ENCODE assay signal across 1 cellular context in genomic region chr1:41161851-41162250, GRCh38.
TF ChIP-seq lines count a peak whose summit lies in the region.

No MANE protein-coding gene starts in this region.

TF ChIP-seq in HEK293, 187 proteins besides CTCF, POLR2A, EP300 and RAD21 (continued from another document):
- no peak for TF ChIP-seq ZNF530 (tag by site-specific recombination; IDR thresholded peaks at IDR 0.05; ENCODE audit: low read depth)
- no peak for TF ChIP-seq ZNF10 (tag by site-specific recombination; IDR thresholded peaks at IDR 0.05)
- TF ChIP-seq ZSCAN18 (tag by site-specific recombination; IDR thresholded peaks at IDR 0.05), result no peak
- TF ChIP-seq ZFP37 (tag by site-specific recombination; IDR thresholded peaks at IDR 0.05), result no peak
- no peak for TF ChIP-seq HOXD13 (CRISPR knock-in tag; IDR thresholded peaks at IDR 0.05; ENCODE audit: borderline replicate concordance)
- TF ChIP-seq ZNF335 (tag by site-specific recombination; conservative IDR thresholded peaks at IDR 0.05), result peak; percentile 61; the same call in 1 of the 2 replicates
- no peak for TF ChIP-seq ZNF140 (tag by site-specific recombination; IDR thresholded peaks at IDR 0.05)
- TF ChIP-seq ZNF621 (tag by site-specific recombination; IDR thresholded peaks at IDR 0.05), result no peak
TF ChIP-seq in HEK293: peak in this region for 2.
